In the genomic region with DNA sequence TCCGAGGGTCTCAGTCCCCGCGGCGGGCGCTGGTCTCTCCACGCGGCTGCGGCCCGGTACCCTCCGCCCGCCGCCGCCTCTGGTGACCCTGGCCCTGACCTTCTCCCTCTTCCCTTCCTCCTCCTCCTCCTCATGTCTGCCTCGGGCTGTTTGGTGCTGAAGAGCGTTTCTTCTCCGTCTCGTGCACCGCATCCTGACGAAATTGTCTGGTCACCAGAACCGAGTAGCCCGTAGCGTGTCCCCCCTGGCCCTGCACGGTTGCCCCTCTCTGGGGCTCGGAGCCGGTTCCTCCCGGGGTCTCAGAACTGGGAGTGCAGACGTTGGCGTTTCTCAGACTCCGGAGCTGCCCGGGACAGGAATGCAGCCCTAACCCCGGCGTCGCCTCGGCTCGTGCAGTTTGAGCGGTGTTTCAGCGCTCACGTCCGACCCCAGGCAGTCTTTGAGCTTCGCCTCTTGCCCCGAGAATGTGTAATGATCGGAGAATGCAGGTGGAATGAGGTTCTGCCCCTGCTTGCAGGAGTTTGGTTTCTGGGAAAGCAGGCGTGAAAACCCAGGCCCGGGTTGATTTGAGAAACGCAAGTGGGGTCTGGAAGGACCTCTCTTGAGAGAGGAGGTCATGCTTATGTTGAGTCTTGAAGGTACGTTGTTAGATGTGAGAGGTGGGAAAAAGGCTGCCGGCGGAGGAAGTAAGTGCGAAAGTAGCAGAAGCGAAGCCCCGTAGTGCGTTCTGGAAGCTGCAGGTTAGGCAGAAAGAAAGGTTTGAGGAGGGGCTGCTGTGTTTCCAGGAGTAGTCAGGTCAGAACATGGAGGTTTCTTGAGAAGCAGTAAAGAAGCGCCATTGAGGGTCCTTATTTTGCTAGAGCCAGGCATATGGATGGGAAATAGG, we compare ENCODE assay signal across 7 cellular contexts. TPM values are rescaled to one million over a fixed set of nuclear protein-coding genes. Genes with fewer than 3 reads are reported as not detected.
DNase-seq lines count a peak whose midpoint lies in the region; ATAC-seq, FAIRE-seq and TF ChIP-seq lines count a peak whose summit lies in the region.

No MANE protein-coding gene starts in this region.

- intact Hi-C loops in MCF 10A (cut with micrococcal nuclease) (loop anchor here (2.0 to 5.0 kb wide), 2 partner anchors 77 to 139 kb away; no protein-coding TSS in a partner anchor), HepG2 (cut with micrococcal nuclease; ENCODE audit: unreplicated experiment) (loop anchor here (2.0 to 10.0 kb wide), 3 partner anchors 53 to 313 kb away; no protein-coding TSS in a partner anchor), testis (cut with DNase I; ENCODE audit: low total_unique reads) (no loop called here)

- POLR2A ChIA-PET in MCF 10A (lab: Yijun Ruan, JAX) (interaction anchor here (0.8 to 1.8 kb wide), 13 partner anchors 29 to 312 kb away, joined by 3 to 11 read pairs (median 3); a partner anchor contains a TSS), HepG2 (lab: Yijun Ruan, JAX) (interaction anchor here (1.2 kb wide), 1 partner anchor 38 kb away, joined by 3 read pairs; no protein-coding TSS in a partner anchor)

- DNase-seq in H7 (peak; percentile 53), NOMO-1 (lab: John Stamatoyannopoulos, UW; ENCODE audit: unreplicated experiment in 2 of 2) (peak; percentile 26 to 29), MCF 10A (ENCODE audit: unreplicated experiment) (peak; percentile 22), HepG2 (ENCODE audit: low spot score) (peak; percentile 48), testis (peak; percentile 40), NCI-H187 (lab: John Stamatoyannopoulos, UW) (no peak)

- peaks cover 30% of the 10 kb centered on the region for H4K20me1 ChIP-seq in HepG2 (ENCODE audit: insufficient read depth, low read length)

- no peaks in the 10 kb centered on the region for H3K9me3 Mint-ChIP-seq in MCF 10A (ENCODE audit: unreplicated experiment)

- peaks cover 25% of the 10 kb centered on the region for H3K27me3 Mint-ChIP-seq in MCF 10A (ENCODE audit: insufficient read depth, unreplicated experiment)

- H3K4me2 ChIP-seq in HepG2 (ENCODE audit: low read depth, low read length) = peak overlapping the region; percentile 83

- no peaks in the 10 kb centered on the region for H3K9me3 ChIP-seq in HepG2 (ENCODE audit: low read length)
- no peaks in the 10 kb centered on the region for H3K9me3 ChIP-seq in testis

- TF ChIP-seq POLR2A in HepG2 (IDR thresholded peaks at IDR 0.05; ENCODE audit: insufficient read depth in 1 of 2, low read depth in 2 of 2, low read length in 2 of 2) (peak in 1 of 2 experiments; percentile 46; a peak in 1 of 4 replicates), testis (IDR thresholded peaks at IDR 0.05) (no peak)

- no TSS peak for BruUV-seq in MCF 10A (replicated peaks; lab: Mats Ljungman, UMichigan)
- BruUV-seq in HepG2 (replicated peaks; lab: Mats Ljungman, UMichigan) = no TSS peak

- TF ChIP-seq CTCF in MCF 10A (IDR thresholded peaks at IDR 0.05; ENCODE audit: unreplicated experiment) (no peak), HepG2 (CRISPR knock-in tag; IDR thresholded peaks at IDR 0.05) (0 out of 2 replicates have a peak, but pooled peaks have one; percentile 7), testis (IDR thresholded peaks at IDR 0.05) (no peak)

- no peak for TF ChIP-seq RAD21 in HepG2 (CRISPR knock-in tag; IDR thresholded peaks at IDR 0.05)

- peak overlapping the region; percentile 52 for H3K27ac Mint-ChIP-seq in MCF 10A (ENCODE audit: low read depth, unreplicated experiment)

- FAIRE-seq in HepG2 (lab: Jason Lieb, UNC) = no peak

- H3K4me3 ChIP-seq in GM08714 (ENCODE audit: low read length) (peak overlapping the region; percentile 93), H7 (ENCODE audit: insufficient read depth, low read depth, low read length) (peak overlapping the region; percentile 89), HepG2 (replicated peaks in 1 of 3; ENCODE audit: insufficient read depth in 1 of 3, low read depth in 2 of 3, low read length in 3 of 3) (peak overlapping the region; percentile 90 to 99 (median 91)), testis (peak overlapping the region; percentile 94 to 98)

- peak overlapping the region; percentile 95 for H3K9ac ChIP-seq in HepG2 (ENCODE audit: insufficient read depth, low read depth, low read length)

- in situ Hi-C loops in HepG2 (cut with HindIII; ENCODE audit: extremely low pct_ligation_motif_present, low pct_unique_long_range_greater_than_20kb) = no loop called here

- peak; percentile 76 for ATAC-seq in HepG2

- no peak overlapping the region for H2AFZ ChIP-seq in HepG2 (ENCODE audit: low read length)

- no peaks in the 10 kb centered on the region for H3K27me3 ChIP-seq in H7 (ENCODE audit: control insufficient read depth, insufficient read depth, low read length)
- H3K27me3 ChIP-seq in HepG2 (ENCODE audit: control insufficient read depth in 1 of 2, insufficient read depth in 2 of 2, low read length in 2 of 2) = no peaks in the 10 kb centered on the region; a peak in 1 of 5 replicates
- no peaks in the 10 kb centered on the region for H3K27me3 ChIP-seq in testis

- H3K27ac ChIP-seq in HepG2 (ENCODE audit: extremely low read length, insufficient read depth, low read length) (peak overlapping the region; percentile 72), testis (peak overlapping the region; percentile 16 to 87)

- H3K36me3 Mint-ChIP-seq in MCF 10A (ENCODE audit: insufficient read depth, unreplicated experiment) = peaks cover 20% of the 10 kb centered on the region

- peaks cover 32% of the 10 kb centered on the region for H3K4me1 Mint-ChIP-seq in MCF 10A (ENCODE audit: insufficient read depth, unreplicated experiment)

- CTCF ChIA-PET in MCF 10A (lab: Yijun Ruan, JAX) (interaction anchor here (0.6 to 2.0 kb wide), 14 partner anchors 8 to 317 kb away, joined by 3 to 8 read pairs (median 3); a partner anchor contains a TSS), HepG2 (lab: Yijun Ruan, JAX; ENCODE audit: low intra/inter-chr PET ratio, low total read pairs) (interaction anchor here (0.7 to 1.9 kb wide), 6 partner anchors 19 to 312 kb away, joined by 3 to 25 read pairs (median 4); a partner anchor contains a TSS)

- under 1% methylated on average over 29 of the region's 53 CpGs for WGBS in HepG2 (ENCODE audit: low lambda C conversion rate)
- WGBS in testis, 2 donors = 0 to 1% methylated on average over 41 to 53 of the region's 53 CpGs

- peak overlapping the region; percentile 79 for H3K4me3 Mint-ChIP-seq in MCF 10A (ENCODE audit: unreplicated experiment)

- H3K36me3 ChIP-seq in H7 (replicated peaks; ENCODE audit: control insufficient read depth, insufficient read depth, low read length) (no peaks in the 10 kb centered on the region), HepG2 (replicated peaks in 1 of 2; ENCODE audit: control insufficient read depth in 1 of 2, insufficient read depth in 2 of 2, low read length in 2 of 2) (no peaks in the 10 kb centered on the region; a peak in 1 of 5 replicates), testis (ENCODE audit: low read depth, missing control alignments) (no peaks in the 10 kb centered on the region)

- peaks cover 38% of the 10 kb centered on the region for H3K4me1 ChIP-seq in HepG2 (ENCODE audit: insufficient read depth, low read length)
- H3K4me1 ChIP-seq in testis = peaks cover 30% of the 10 kb centered on the region

- peaks cover 52% of the 10 kb centered on the region for H3K79me2 ChIP-seq in HepG2 (ENCODE audit: insufficient read depth, low read length)

- TF ChIP-seq EP300 in HepG2 (IDR thresholded peaks at IDR 0.05; ENCODE audit: low read depth in 2 of 2, low read length in 2 of 2) (no peak), HepG2 (CRISPR knock-in tag; IDR thresholded peaks at IDR 0.05; ENCODE audit: borderline replicate concordance) (no peak)

RNA-seq across cellular contexts. Expression of a gene that starts 0.7 kb away (rescaled TPM):
- 41.9 and 44.1 TPM in 2 replicates for total RNA-seq in H7 (2014; rRNA removed; shearing (Covaris generic))
- total RNA-seq in MCF 10A (2022) = 113 and 128 TPM in 2 replicates
- 63.3 and 77.5 TPM in 2 replicates for total RNA-seq in HepG2 (2016; rRNA removed; fragmentation: Illumina TruSeq; extraction: Trizol)
- total RNA-seq in HepG2 (2016; cell fraction: cytosol; rRNA removed; fragmentation: Illumina TruSeq; extraction: Trizol; ENCODE audit: low read depth) = 28.7 and 33.2 TPM in 2 replicates
- total RNA-seq in HepG2 (2016; cell fraction: insoluble cytoplasmic fraction; rRNA removed; fragmentation: Illumina TruSeq; extraction: Trizol) = 57.4 and 73.5 TPM in 2 replicates
- total RNA-seq in HepG2 (2016; cell fraction: membrane; rRNA removed; fragmentation: Illumina TruSeq; extraction: Trizol) = 62.2 and 67.8 TPM in 2 replicates
- total RNA-seq in HepG2 (2016; cell fraction: nucleus; rRNA removed; fragmentation: Illumina TruSeq; extraction: Trizol) = 64.2 and 72.7 TPM in 2 replicates
- polyA plus RNA-seq in HepG2 (2011; rRNA removed) = 26.6 and 30.7 TPM in 2 replicates
- polyA plus RNA-seq in HepG2 (2011; cell fraction: cytosol; rRNA removed) = 13.0 and 14.3 TPM in 2 replicates
- polyA plus RNA-seq in HepG2 (2011; cell fraction: nucleus; rRNA removed) = 71.7 and 86.3 TPM in 2 replicates
- 46.3 and 82.5 TPM in 2 replicates for polyA plus RNA-seq in HepG2 (2012)
- 55.3 and 78.7 TPM in 2 replicates for polyA plus RNA-seq in HepG2 (2016; cell fraction: cytosol; fragmentation: Illumina TruSeq; extraction: Trizol; ENCODE audit: low read depth)
- polyA plus RNA-seq in HepG2 (2016; cell fraction: insoluble cytoplasmic fraction; fragmentation: Illumina TruSeq; extraction: Trizol; ENCODE audit: low read depth) = 145 and 152 TPM in 2 replicates
- 95.4 and 110 TPM in 2 replicates for polyA plus RNA-seq in HepG2 (2016; cell fraction: membrane; fragmentation: Illumina TruSeq; extraction: Trizol; ENCODE audit: low read depth)
- 232 and 242 TPM in 2 replicates for polyA plus RNA-seq in HepG2 (2016; cell fraction: nucleus; fragmentation: Illumina TruSeq; extraction: Trizol; ENCODE audit: insufficient read depth, low read depth)
- 15.7 and 19.9 TPM in 2 replicates for polyA minus RNA-seq in HepG2 (2011; rRNA and poly(A)+ RNA removed; ENCODE audit: low replicate concordance)
- 7.2 and 7.9 TPM in 2 replicates for polyA minus RNA-seq in HepG2 (2011; cell fraction: cytosol; rRNA and poly(A)+ RNA removed)
- polyA minus RNA-seq in HepG2 (2011; cell fraction: nucleus; rRNA and poly(A)+ RNA removed) = 48.2 and 50.1 TPM in 2 replicates
- total RNA-seq in testis = 100 to 1,000 TPM; 114 to 121 TPM
- 145 TPM for polyA plus RNA-seq in testis (ENCODE audit: insufficient read depth, low read depth, low replicate concordance)

RNA-seq across cellular contexts. Expression of a gene that starts 27.4 kb away (rescaled TPM):
- total RNA-seq in H7 (2014; rRNA removed; shearing (Covaris generic)) = not detected in 2 replicates
- not detected in 2 replicates for total RNA-seq in MCF 10A (2022)
- total RNA-seq in HepG2 (2016; rRNA removed; fragmentation: Illumina TruSeq; extraction: Trizol) = not detected in 2 replicates
- not detected in 2 replicates for total RNA-seq in HepG2 (2016; cell fraction: cytosol; rRNA removed; fragmentation: Illumina TruSeq; extraction: Trizol; ENCODE audit: low read depth)
- total RNA-seq in HepG2 (2016; cell fraction: insoluble cytoplasmic fraction; rRNA removed; fragmentation: Illumina TruSeq; extraction: Trizol) = not detected in 2 replicates
- total RNA-seq in HepG2 (2016; cell fraction: membrane; rRNA removed; fragmentation: Illumina TruSeq; extraction: Trizol) = not detected in 2 replicates
- not detected in 2 replicates for total RNA-seq in HepG2 (2016; cell fraction: nucleus; rRNA removed; fragmentation: Illumina TruSeq; extraction: Trizol)
- polyA plus RNA-seq in HepG2 (2011; rRNA removed) = not detected in 2 replicates
- polyA plus RNA-seq in HepG2 (2011; cell fraction: cytosol; rRNA removed) = not detected in 2 replicates
- not detected in 2 replicates for polyA plus RNA-seq in HepG2 (2011; cell fraction: nucleus; rRNA removed)
- not detected in 2 replicates for polyA plus RNA-seq in HepG2 (2012)
- not detected in 2 replicates for polyA plus RNA-seq in HepG2 (2016; cell fraction: cytosol; fragmentation: Illumina TruSeq; extraction: Trizol; ENCODE audit: low read depth)
- polyA plus RNA-seq in HepG2 (2016; cell fraction: insoluble cytoplasmic fraction; fragmentation: Illumina TruSeq; extraction: Trizol; ENCODE audit: low read depth) = not detected in 2 replicates
- not detected in 2 replicates for polyA plus RNA-seq in HepG2 (2016; cell fraction: membrane; fragmentation: Illumina TruSeq; extraction: Trizol; ENCODE audit: low read depth)
- not detected in 2 replicates for polyA plus RNA-seq in HepG2 (2016; cell fraction: nucleus; fragmentation: Illumina TruSeq; extraction: Trizol; ENCODE audit: insufficient read depth, low read depth)
- polyA minus RNA-seq in HepG2 (2011; rRNA and poly(A)+ RNA removed; ENCODE audit: low replicate concordance) = not detected in 2 replicates
- polyA minus RNA-seq in HepG2 (2011; cell fraction: cytosol; rRNA and poly(A)+ RNA removed) = not detected in 2 replicates
- polyA minus RNA-seq in HepG2 (2011; cell fraction: nucleus; rRNA and poly(A)+ RNA removed) = not detected in 2 replicates
- total RNA-seq in testis = under 1 TPM in 1 of 2 donors, not detected in 1; 0.62 TPM
- polyA plus RNA-seq in testis (ENCODE audit: insufficient read depth, low read depth, low replicate concordance) = 1.0 TPM

Comparison
In these comparisons a context has a peak if more than half of its experiments do, and no peak if none do; other contexts are left out.
1. DNase-seq: peak in H7 (single experiment), NOMO-1 (2 of 2), MCF 10A (single experiment), HepG2 (single experiment) and testis (single experiment); none in NCI-H187 (0 of 2).
2. Peak in every context shown above with its lines, with median percentiles within 50 percentile points of each other: H3K4me3 ChIP-seq.